In the genomic region with DNA sequence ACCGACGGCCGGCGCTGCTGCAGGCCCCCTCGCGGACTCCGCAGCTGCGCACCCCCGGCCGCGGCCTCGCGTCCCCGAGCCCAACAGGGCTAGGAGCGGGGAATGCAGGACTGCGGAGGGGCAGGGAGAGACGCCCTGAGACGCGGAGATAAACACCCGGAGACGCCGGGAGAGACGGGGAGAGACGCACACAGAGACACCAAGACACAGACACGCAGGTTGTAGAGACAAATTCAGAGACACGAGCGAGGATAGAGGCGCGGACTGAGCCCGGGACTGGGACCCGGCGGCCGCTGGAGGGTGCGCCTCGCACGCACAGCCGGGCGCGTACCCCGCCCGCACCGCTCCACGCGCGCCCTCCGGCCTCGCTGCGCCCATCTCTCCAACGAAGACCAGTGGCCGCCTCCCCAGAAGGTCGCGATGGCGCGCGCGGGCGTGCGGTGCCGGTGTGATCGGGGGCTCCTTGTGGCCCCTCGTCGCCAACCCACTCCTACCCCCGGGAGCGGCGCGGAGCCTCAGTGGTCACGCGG, we compare ENCODE assay signal across 9 cellular contexts. TPM values are rescaled to one million over a fixed set of nuclear protein-coding genes. Genes with fewer than 3 reads are reported as not detected.
DNase-seq lines count a peak whose midpoint lies in the region; ATAC-seq, FAIRE-seq and TF ChIP-seq lines count a peak whose summit lies in the region.
"Had no signal": no experiment of that assay in that cellular context is flagged by ENCODE, and none has a peak within 500 bp of the region (broad histone marks: within the 10 kb centered on the region; RNA-seq: fewer than 3 reads in every experiment).

No MANE protein-coding gene starts in this region.

- H3K36me3 ChIP-seq in astrocyte (ENCODE audit: insufficient read depth, low read length), result no peaks in the 10 kb centered on the region

- peaks cover 30% of the 10 kb centered on the region for H3K27me3 Mint-ChIP-seq in astrocyte (ENCODE audit: low read depth, unreplicated experiment)
- peaks cover 62% of the 10 kb centered on the region for H3K27me3 Mint-ChIP-seq in stimulated activated naive CD8-positive, alpha-beta T cell treated with anti-CD3 and anti-CD28 coated beads, Interleukin-15, amount 100 ng/mL, for 72 hours

- H3K4me3 Mint-ChIP-seq in astrocyte (ENCODE audit: unreplicated experiment), result peak overlapping the region; percentile 50
- H3K4me3 Mint-ChIP-seq in stimulated activated naive CD8-positive, alpha-beta T cell treated with anti-CD3 and anti-CD28 coated beads, Interleukin-15, amount 100 ng/mL, for 72 hours, result peak overlapping the region; percentile 81 to 82

- no peaks in the 10 kb centered on the region for H3K9me3 Mint-ChIP-seq in astrocyte (ENCODE audit: unreplicated experiment)
- H3K9me3 Mint-ChIP-seq in stimulated activated naive CD8-positive, alpha-beta T cell treated with anti-CD3 and anti-CD28 coated beads, Interleukin-15, amount 100 ng/mL, for 72 hours, result no peaks in the 10 kb centered on the region

- peaks cover 24% of the 10 kb centered on the region for H3K27me3 ChIP-seq in astrocyte (ENCODE audit: insufficient read depth, low read length)

- no peak overlapping the region for H3K9ac ChIP-seq in astrocyte (ENCODE audit: low read length)

- H3K9me3 ChIP-seq in astrocyte (ENCODE audit: insufficient read depth, low read depth, low read length), result no peaks in the 10 kb centered on the region

- H3K4me2 ChIP-seq in astrocyte (ENCODE audit: low read length), result peak overlapping the region; percentile 67

- DNase-seq in activated CD4-positive, CD25-positive, alpha-beta regulatory T cell (lab: John Stamatoyannopoulos, UW), result no peak
- DNase-seq in astrocyte (ENCODE audit: low read depth), result no peak
- DNase-seq in left kidney (ENCODE audit: low read depth, low spot score), result peak; percentile 51
- DNase-seq in stimulated activated naive CD8-positive, alpha-beta T cell treated with anti-CD3 and anti-CD28 coated beads, Interleukin-15, amount 100 ng/mL, for 72 hours, result no peak
- no peak for DNase-seq in medulla oblongata (ENCODE audit: extremely low spot score)
- no peak for DNase-seq in AML-193 (lab: John Stamatoyannopoulos, UW)
- no peak for DNase-seq in CD1c-positive myeloid dendritic cell (ENCODE audit: extremely low spot score)
- DNase-seq: activated CD4-positive, CD25-positive, alpha-beta regulatory T cell treated with anti-CD3 and anti-CD28 coated beads, Interleukin-2, amount 50 U/mL, for 72 hours had no signal

- no peaks in the 10 kb centered on the region for H4K20me1 ChIP-seq in astrocyte (ENCODE audit: insufficient read depth, low read length)

- ATAC-seq in activated CD4-positive, CD25-positive, alpha-beta regulatory T cell treated with anti-CD3 and anti-CD28 coated beads, Interleukin-2, amount 50 U/mL, for 24 hours, result peak; percentile 14 to 24
- peak; percentile 40 for ATAC-seq in stimulated activated naive CD8-positive, alpha-beta T cell treated with anti-CD3 and anti-CD28 coated beads, Interleukin-15, amount 100 ng/mL, for 72 hours

- FAIRE-seq in astrocyte (lab: Jason Lieb, UNC), result no peak

- peaks cover 11% of the 10 kb centered on the region for H3K4me1 Mint-ChIP-seq in astrocyte (ENCODE audit: low read depth, unreplicated experiment)
- H3K4me1 Mint-ChIP-seq in stimulated activated naive CD8-positive, alpha-beta T cell treated with anti-CD3 and anti-CD28 coated beads, Interleukin-15, amount 100 ng/mL, for 72 hours, result peaks cover 26% of the 10 kb centered on the region

- H3K27ac ChIP-seq in astrocyte (ENCODE audit: low read depth, low read length), result no peak overlapping the region

- H3K4me1 ChIP-seq in astrocyte (ENCODE audit: insufficient read depth, low read length), result peaks cover 14% of the 10 kb centered on the region

- peak overlapping the region; percentile 11 for H2AFZ ChIP-seq in astrocyte (ENCODE audit: low read depth, low read length)

- no peak overlapping the region for H3K27ac Mint-ChIP-seq in astrocyte (ENCODE audit: unreplicated experiment)
- H3K27ac Mint-ChIP-seq in stimulated activated naive CD8-positive, alpha-beta T cell treated with anti-CD3 and anti-CD28 coated beads, Interleukin-15, amount 100 ng/mL, for 72 hours, result peak overlapping the region in 1 of 2 donors; percentile 80

- no peaks in the 10 kb centered on the region for H3K79me2 ChIP-seq in astrocyte (ENCODE audit: insufficient read depth, low read length)

- no peaks in the 10 kb centered on the region for H3K36me3 Mint-ChIP-seq in astrocyte (ENCODE audit: low read depth, unreplicated experiment)

- no peak for TF ChIP-seq CTCF in astrocyte (IDR thresholded peaks at IDR 0.05; ENCODE audit: insufficient read depth, low read depth, low read length)

- no peak overlapping the region for H3K4me3 ChIP-seq in astrocyte (ENCODE audit: insufficient read depth, low read depth, low read length)

RNA-seq across cellular contexts. Expression of a gene that starts 0.9 kb away (rescaled TPM):
- not detected in 2 replicates for total RNA-seq in astrocyte

RNA-seq across cellular contexts. Expression of a gene that starts 24.8 kb away (rescaled TPM):
- 1,346 and 1,451 TPM in 2 replicates for total RNA-seq in astrocyte

RNA-seq across cellular contexts. Expression of a gene that starts 27.4 kb away (rescaled TPM):
- total RNA-seq in astrocyte, result 16.6 and 16.9 TPM in 2 replicates

RNA-seq across cellular contexts. Expression of a gene that starts 58.9 kb away (rescaled TPM):
- not detected in 2 replicates for total RNA-seq in astrocyte
